18 cellular contexts compared by ENCODE assay signal in the genomic region with DNA sequence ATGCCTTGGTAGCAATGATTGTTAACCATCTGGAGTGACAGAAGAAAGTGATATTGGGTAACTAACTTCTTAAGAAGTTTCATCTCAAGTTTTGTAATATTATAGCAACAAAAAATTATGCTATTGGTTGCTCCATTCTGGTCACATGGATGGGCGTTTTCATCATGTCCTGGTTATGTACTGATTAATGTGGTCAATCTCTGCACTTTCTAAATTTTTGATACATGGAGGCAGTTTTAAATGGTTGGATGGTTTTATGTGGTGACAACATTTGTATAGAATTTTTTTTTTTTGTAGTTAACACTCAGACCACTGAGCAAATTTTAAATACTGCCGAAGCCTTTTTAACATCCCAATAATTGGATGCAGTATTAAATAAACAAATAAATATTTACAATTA. TPM values are rescaled to one million over a fixed set of nuclear protein-coding genes. Genes with fewer than 3 reads are reported as not detected.
DNase-seq lines count a peak whose midpoint lies in the region; ATAC-seq and TF ChIP-seq lines count a peak whose summit lies in the region.
"Had no signal": no experiment of that assay in that cellular context is flagged by ENCODE, and none has a peak within 500 bp of the region (broad histone marks: within the 10 kb centered on the region; RNA-seq: fewer than 3 reads in every experiment).

No MANE protein-coding gene starts in this region.

- peak overlapping the region; percentile 59 for H3K9ac ChIP-seq in skeletal muscle satellite cell (ENCODE audit: low read depth, low read length)

- peak; percentile 76 for DNase-seq in EL
- DNase-seq in RPMI7951 (ENCODE audit: low read depth) = peak; percentile 30
- DNase-seq in fibroblast of mammary gland (ENCODE audit: low read depth) = peak; percentile 84
- no peak for DNase-seq in NCI-H526 treated with DMSO at 0.1 percent for 48 hours (lab: John Stamatoyannopoulos, UW)
- DNase-seq in right atrium auricular region (ENCODE audit: low spot score) = no peak
- DNase-seq in stimulated activated naive B cell treated with anti-CD40 and anti-IgM and Interleukin-4, amounts not matched to agents 10 μg/mL and 1 μg/mL and 100 μg/mL, for 72 hours = no peak
- DNase-seq: activated CD8-positive, alpha-beta memory T cell treated with anti-CD3 and anti-CD28 coated beads, Interleukin-2, amount 10 ng/mL, durations not matched to agents 7 days and 5 days; activated naive CD4-positive, alpha-beta T cell treated with anti-CD3 and anti-CD28 coated beads, Interleukin-2, amount 10 ng/mL, durations not matched to agents 7 days and 5 days; NCI-H1048; NCI-H2227 treated with DMSO at 0.1 percent for 48 hours; stimulated activated CD4-positive, alpha-beta T cell treated with anti-CD3 and anti-CD28 coated beads, Interleukin-1b, Interleukin-23, amount 100 ng/mL, for 48 hours; stimulated activated CD8-positive, alpha-beta memory T cell treated with anti-CD3 and anti-CD28 coated beads, Interleukin-4, amount 100 ng/mL, for 48 hours; thyroid gland had no signal

- no peak overlapping the region for H3K4me3 Mint-ChIP-seq in stimulated activated naive B cell treated with anti-CD40 and anti-IgM and Interleukin-4, amounts not matched to agents 10 μg/mL and 1 μg/mL and 100 μg/mL, for 72 hours
- H3K4me3 Mint-ChIP-seq: activated CD8-positive, alpha-beta memory T cell treated with anti-CD3 and anti-CD28 coated beads, Interleukin-2, amount 10 ng/mL, durations not matched to agents 7 days and 5 days; activated naive CD4-positive, alpha-beta T cell treated with anti-CD3 and anti-CD28 coated beads, Interleukin-2, amount 10 ng/mL, durations not matched to agents 7 days and 5 days; central memory CD8-positive, alpha-beta T cell; natural killer cell treated with Interleukin-12 subunit alpha and Interleukin-12 subunit beta and Interleukin-15 and Interleukin-18, amount 100 ng/mL, for 72 hours had no signal

- H3K36me3 Mint-ChIP-seq in stimulated activated naive B cell treated with anti-CD40 and anti-IgM and Interleukin-4, amounts not matched to agents 10 μg/mL and 1 μg/mL and 100 μg/mL, for 72 hours = peaks cover 4 to 6% of the 10 kb centered on the region in 2 donors
- H3K36me3 Mint-ChIP-seq: natural killer cell treated with Interleukin-12 subunit alpha and Interleukin-12 subunit beta and Interleukin-15 and Interleukin-18, amount 100 ng/mL, for 72 hours had no signal

- no peak overlapping the region for H3K27ac Mint-ChIP-seq in stimulated activated naive B cell treated with anti-CD40 and anti-IgM and Interleukin-4, amounts not matched to agents 10 μg/mL and 1 μg/mL and 100 μg/mL, for 72 hours
- H3K27ac Mint-ChIP-seq: activated CD8-positive, alpha-beta memory T cell treated with anti-CD3 and anti-CD28 coated beads, Interleukin-2, amount 10 ng/mL, durations not matched to agents 7 days and 5 days; activated naive CD4-positive, alpha-beta T cell treated with anti-CD3 and anti-CD28 coated beads, Interleukin-2, amount 10 ng/mL, durations not matched to agents 7 days and 5 days; natural killer cell treated with Interleukin-12 subunit alpha and Interleukin-12 subunit beta and Interleukin-15 and Interleukin-18, amount 100 ng/mL, for 72 hours had no signal

- H3K9me3 ChIP-seq in skeletal muscle satellite cell (replicated peaks; ENCODE audit: low read length) (no peaks in the 10 kb centered on the region), right atrium auricular region (no peaks in the 10 kb centered on the region)
- H3K9me3 ChIP-seq: thyroid gland had no signal

- no peak for TF ChIP-seq CTCF in fibroblast of mammary gland (conservative IDR thresholded peaks at IDR 0.05; ENCODE audit: control insufficient read depth, insufficient read depth, low read depth, low read length)
- TF ChIP-seq CTCF in right atrium auricular region (IDR thresholded peaks at IDR 0.05) = no peak

- H3K4me2 ChIP-seq in skeletal muscle satellite cell (ENCODE audit: low read length) = peak overlapping the region; percentile 44

- H3K4me1 ChIP-seq in skeletal muscle satellite cell (ENCODE audit: control insufficient read depth, insufficient read depth, low read length) (peaks cover 31% of the 10 kb centered on the region), right atrium auricular region (no peaks in the 10 kb centered on the region)
- H3K4me1 ChIP-seq: thyroid gland had no signal

- peaks cover 0 to 2% of the 10 kb centered on the region in 2 donors for H3K4me1 Mint-ChIP-seq in stimulated activated naive B cell treated with anti-CD40 and anti-IgM and Interleukin-4, amounts not matched to agents 10 μg/mL and 1 μg/mL and 100 μg/mL, for 72 hours
- H3K4me1 Mint-ChIP-seq: activated naive CD4-positive, alpha-beta T cell treated with anti-CD3 and anti-CD28 coated beads, Interleukin-2, amount 10 ng/mL, durations not matched to agents 7 days and 5 days had no signal

- H3K27me3 Mint-ChIP-seq in stimulated activated naive B cell treated with anti-CD40 and anti-IgM and Interleukin-4, amounts not matched to agents 10 μg/mL and 1 μg/mL and 100 μg/mL, for 72 hours = no peaks in the 10 kb centered on the region
- H3K27me3 Mint-ChIP-seq: activated CD8-positive, alpha-beta memory T cell treated with anti-CD3 and anti-CD28 coated beads, Interleukin-2, amount 10 ng/mL, durations not matched to agents 7 days and 5 days; activated naive CD4-positive, alpha-beta T cell treated with anti-CD3 and anti-CD28 coated beads, Interleukin-2, amount 10 ng/mL, durations not matched to agents 7 days and 5 days; central memory CD8-positive, alpha-beta T cell; natural killer cell treated with Interleukin-12 subunit alpha and Interleukin-12 subunit beta and Interleukin-15 and Interleukin-18, amount 100 ng/mL, for 72 hours had no signal

- H3K27ac ChIP-seq in right atrium auricular region = no peak overlapping the region
- H3K27ac ChIP-seq: thyroid gland had no signal

- ATAC-seq in stimulated activated naive B cell treated with anti-CD40 and anti-IgM and Interleukin-4, amounts not matched to agents 10 μg/mL and 1 μg/mL and 100 μg/mL, for 72 hours (replicated peaks) = no peak
- no peak for ATAC-seq in HG02870 (IDR thresholded peaks at IDR 0.05; ENCODE audit: unreplicated experiment)
- ATAC-seq: activated CD8-positive, alpha-beta memory T cell treated with anti-CD3 and anti-CD28 coated beads, Interleukin-2, amount 10 ng/mL, durations not matched to agents 7 days and 5 days; HepG2 had no signal

- H3K9me3 Mint-ChIP-seq in stimulated activated naive B cell treated with anti-CD40 and anti-IgM and Interleukin-4, amounts not matched to agents 10 μg/mL and 1 μg/mL and 100 μg/mL, for 72 hours = no peaks in the 10 kb centered on the region
- H3K9me3 Mint-ChIP-seq: activated naive CD4-positive, alpha-beta T cell treated with anti-CD3 and anti-CD28 coated beads, Interleukin-2, amount 10 ng/mL, durations not matched to agents 7 days and 5 days; central memory CD8-positive, alpha-beta T cell; natural killer cell treated with Interleukin-12 subunit alpha and Interleukin-12 subunit beta and Interleukin-15 and Interleukin-18, amount 100 ng/mL, for 72 hours had no signal

- H3K4me3 ChIP-seq in fibroblast of mammary gland (ENCODE audit: control insufficient read depth, low read depth, low read length) = no peak overlapping the region
- H3K4me3 ChIP-seq in skeletal muscle satellite cell (ENCODE audit: low read length) = no peak overlapping the region
- no peak overlapping the region for H3K4me3 ChIP-seq in right atrium auricular region
- H3K4me3 ChIP-seq: thyroid gland had no signal

- H3K36me3 ChIP-seq in skeletal muscle satellite cell (ENCODE audit: insufficient read depth, low read length) = no peaks in the 10 kb centered on the region
- H3K36me3 ChIP-seq in right atrium auricular region = peaks cover 3% of the 10 kb centered on the region
- H3K36me3 ChIP-seq: thyroid gland had no signal

- no peaks in the 10 kb centered on the region for H3K27me3 ChIP-seq in skeletal muscle satellite cell (ENCODE audit: control insufficient read depth, insufficient read depth, low read length)
- no peaks in the 10 kb centered on the region for H3K27me3 ChIP-seq in right atrium auricular region
- H3K27me3 ChIP-seq: thyroid gland had no signal

RNA-seq across cellular contexts. Expression of a gene that starts 55.2 kb away (rescaled TPM):
- total RNA-seq in RPMI7951 (2014; rRNA removed; shearing (Covaris generic)) = 34.8 and 55.2 TPM in 2 replicates
- total RNA-seq in skeletal muscle satellite cell (2012; rRNA removed) = 30.9 and 33.9 TPM in 2 replicates
- total RNA-seq in right atrium auricular region = 10 to 100 TPM; 21.0 to 25.0 TPM

Comparison
In these comparisons a context has a peak if more than half of its experiments do, and no peak if none do; other contexts are left out.
1. DNase-seq: peak in EL (single experiment), RPMI7951 (single experiment) and fibroblast of mammary gland (single experiment); none in NCI-H526 treated with DMSO at 0.1 percent for 48 hours (single experiment), right atrium auricular region (single experiment) and stimulated activated naive B cell treated with anti-CD40 and anti-IgM and Interleukin-4, amounts not matched to agents 10 μg/mL and 1 μg/mL and 100 μg/mL, for 72 hours (single experiment).